In the genomic region with DNA sequence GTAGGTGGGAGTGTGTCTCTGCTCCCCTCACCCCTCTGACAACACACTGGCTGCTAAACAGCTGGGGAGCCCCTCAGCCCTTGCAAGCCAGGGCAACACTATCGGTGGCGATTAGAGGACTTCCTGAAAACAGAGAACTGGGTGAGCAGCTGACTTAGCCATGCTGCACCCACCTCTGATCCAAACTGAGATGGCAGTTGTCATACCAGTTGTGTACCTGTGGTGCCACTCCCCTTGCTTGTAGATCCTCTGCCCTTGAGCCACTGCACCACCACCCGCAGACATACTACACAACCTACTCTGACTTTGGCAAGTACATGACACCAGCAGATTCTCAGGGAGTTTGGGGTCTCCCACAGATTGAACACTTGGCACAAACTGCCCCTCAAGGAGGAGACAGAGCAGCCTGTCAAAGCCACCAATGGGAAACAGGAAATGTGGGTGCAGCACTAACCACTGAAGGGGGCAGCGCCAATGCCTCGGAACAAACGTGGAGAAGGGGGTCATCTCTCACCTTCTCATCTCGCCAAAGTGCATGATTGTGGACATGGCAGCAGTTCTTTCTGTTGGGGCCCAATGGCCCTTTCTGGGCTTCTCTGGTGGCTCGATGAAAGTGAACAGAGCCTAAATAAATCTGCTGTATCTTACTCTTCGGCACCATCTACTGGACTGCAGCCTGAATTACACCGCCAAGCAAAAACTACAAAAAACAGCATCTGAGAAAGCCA, we compare ENCODE assay signal across 8 cellular contexts.
A peak's percentile ranks its signal among the peaks of the same experiment; 100 is the strongest.
DNase-seq lines count a peak whose midpoint lies in the region; ATAC-seq and TF ChIP-seq lines count a peak whose summit lies in the region.

No MANE protein-coding gene starts in this region.

- H3K27me3 ChIP-seq in adrenal gland (no peaks in the 10 kb centered on the region), thyroid gland (no peaks in the 10 kb centered on the region)

- ATAC-seq in GM19455 (IDR thresholded peaks at IDR 0.05; ENCODE audit: unreplicated experiment) (peak; percentile 68), GM21723 (IDR thresholded peaks at IDR 0.05; ENCODE audit: unreplicated experiment) (no peak)

- H3K9me3 ChIP-seq in adrenal gland (replicated peaks in 1 of 3): peaks cover 0 to 4% (median 0%) of the 10 kb centered on the region in 3 donors
- no peaks in the 10 kb centered on the region for H3K9me3 ChIP-seq in thyroid gland

- TF ChIP-seq CTCF in adrenal gland (IDR thresholded peaks at IDR 0.05) (peak; percentile 28 to 61 (median 56)), thyroid gland (IDR thresholded peaks at IDR 0.05) (peak; percentile 29 to 73 (median 60))

- 65 to 72% (median 70%) methylated on average over 6 to 10 of the region's 10 CpGs for WGBS in adrenal gland, 4 donors
- WGBS in thyroid gland, 2 donors: 62 to 66% methylated on average over 10 of the region's 10 CpGs

- intact Hi-C loops in adrenal gland (cut with DNase I): loop anchor here in 1 of 2 donors (5.0 kb wide), 1 partner anchor 570 kb away; no protein-coding TSS in a partner anchor
- intact Hi-C loops in thyroid gland (cut with DNase I): no loop called here

- DNase-seq in DMS 273 (lab: John Stamatoyannopoulos, UW; ENCODE audit: unreplicated experiment): peak; percentile 58
- peak; percentile 19 for DNase-seq in NCI-H526 treated with DMSO at 0.1 percent for 48 hours (lab: John Stamatoyannopoulos, UW)
- DNase-seq in adrenal gland: peak in 4 of 7 donors; percentile 8 to 29 (median 12)
- DNase-seq in islet precursor cell: peak; percentile 56
- peak; percentile 11 to 20 for DNase-seq in thyroid gland
- DNase-seq in globus pallidus (ENCODE audit: low spot score): no peak

- TF ChIP-seq POLR2A in adrenal gland (IDR thresholded peaks at IDR 0.05) (no peak), thyroid gland (IDR thresholded peaks at IDR 0.05) (no peak)

- H3K4me1 ChIP-seq in adrenal gland (replicated peaks in 1 of 2): no peaks in the 10 kb centered on the region
- H3K4me1 ChIP-seq in thyroid gland: no peaks in the 10 kb centered on the region

- H3K27ac ChIP-seq in adrenal gland (no peak overlapping the region), thyroid gland (no peak overlapping the region)

- no peak overlapping the region for H3K4me3 ChIP-seq in adrenal gland
- no peak overlapping the region for H3K4me3 ChIP-seq in thyroid gland (replicated peaks in 1 of 3)

- no peaks in the 10 kb centered on the region for H3K36me3 ChIP-seq in adrenal gland (replicated peaks in 1 of 2)
- no peaks in the 10 kb centered on the region for H3K36me3 ChIP-seq in thyroid gland
